1 cellular context compared by ENCODE assay signal in the genomic region with DNA sequence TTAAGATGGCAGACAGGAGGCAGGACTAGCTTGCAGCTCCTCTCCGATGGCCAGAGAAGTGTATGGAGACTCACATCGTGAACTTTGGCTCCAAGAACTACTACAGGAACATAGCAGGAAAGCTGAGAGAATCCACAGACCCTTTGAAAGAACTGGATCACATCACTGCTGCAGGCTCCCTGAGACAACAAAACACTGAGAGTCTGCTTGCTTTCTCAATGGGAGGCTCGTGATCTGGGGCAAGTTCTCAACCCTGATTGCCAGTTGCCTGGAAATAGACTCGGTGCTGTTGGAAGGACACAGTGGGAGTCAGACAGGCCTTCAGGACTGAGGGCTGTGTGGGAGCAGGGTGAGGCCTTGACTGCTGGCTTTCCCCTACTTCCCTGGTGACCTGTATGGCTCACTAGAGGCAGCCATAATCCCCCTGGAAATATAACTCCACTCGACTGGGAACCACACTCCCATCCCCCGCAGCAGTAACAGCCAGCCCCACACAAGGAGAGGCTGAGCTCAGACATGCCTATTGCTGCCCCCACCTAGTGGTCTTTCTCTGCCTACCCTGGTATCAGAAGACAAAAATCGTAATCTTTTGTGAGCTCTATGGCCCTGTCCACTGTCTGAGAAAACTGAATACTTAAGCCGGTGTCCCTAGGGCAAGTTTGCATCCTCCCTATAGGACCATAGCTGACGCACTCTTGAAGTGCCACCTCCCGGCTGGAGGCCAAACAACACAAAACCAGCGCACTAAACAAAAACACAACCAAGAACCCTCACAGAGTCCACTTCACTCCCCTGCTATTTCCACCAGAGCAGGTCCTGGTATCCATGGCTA.
TF ChIP-seq lines count a peak whose summit lies in the region.

No MANE protein-coding gene starts in this region.

TF ChIP-seq in HCT116, 20 proteins besides CTCF, POLR2A, EP300 and RAD21:
- no peak for TF ChIP-seq ZFX (IDR thresholded peaks at IDR 0.05)
- TF ChIP-seq YY1 (IDR thresholded peaks at IDR 0.05; ENCODE audit: extremely low read depth, insufficient replicate concordance, low read depth, low read length), result no peak
- TF ChIP-seq, protein P1, sequence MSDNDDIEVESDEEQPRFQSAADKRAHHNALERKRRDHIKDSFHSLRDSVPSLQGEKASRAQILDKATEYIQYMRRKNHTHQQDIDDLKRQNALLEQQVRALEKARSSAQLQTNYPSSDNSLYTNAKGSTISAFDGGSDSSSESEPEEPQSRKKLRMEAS (IDR thresholded peaks at IDR 0.05), result no peak
- TF ChIP-seq CEBPB (IDR thresholded peaks at IDR 0.05; ENCODE audit: low read depth), result no peak
- TF ChIP-seq ZBTB33 (IDR thresholded peaks at IDR 0.05; ENCODE audit: extremely low read depth, insufficient replicate concordance, low read length), result no peak
- TF ChIP-seq SIN3A (IDR thresholded peaks at IDR 0.05; ENCODE audit: low read depth), result no peak
- TF ChIP-seq SP1 (IDR thresholded peaks at IDR 0.05; ENCODE audit: low read depth), result no peak
- TF ChIP-seq, protein P2, sequence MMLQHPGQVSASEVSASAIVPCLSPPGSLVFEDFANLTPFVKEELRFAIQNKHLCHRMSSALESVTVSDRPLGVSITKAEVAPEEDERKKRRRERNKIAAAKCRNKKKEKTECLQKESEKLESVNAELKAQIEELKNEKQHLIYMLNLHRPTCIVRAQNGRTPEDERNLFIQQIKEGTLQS (IDR thresholded peaks at IDR 0.05), result no peak
- no peak for TF ChIP-seq EGR1 (IDR thresholded peaks at IDR 0.05; ENCODE audit: low read depth)
- no peak for TF ChIP-seq TCF7L2 (IDR thresholded peaks at IDR 0.05; ENCODE audit: borderline replicate concordance, extremely low read depth, insufficient read depth, insufficient read length)
- no peak for TF ChIP-seq EZH2phosphoT487 (IDR thresholded peaks at IDR 0.05; ENCODE audit: borderline replicate concordance)
- no peak for TF ChIP-seq ZNF274 (IDR thresholded peaks at IDR 0.05; ENCODE audit: low read depth, low read length)
TF ChIP-seq in HCT116: peak in this region for 0.
